22 cellular contexts compared by ENCODE assay signal in genomic region chr3:48398701-48399386, GRCh38. TPM values are rescaled to one million over a fixed set of nuclear protein-coding genes. Genes with fewer than 3 reads are reported as not detected.
DNase-seq lines count a peak whose midpoint lies in the region; ATAC-seq and TF ChIP-seq lines count a peak whose summit lies in the region.
"Had no signal": no experiment of that assay in that cellular context is flagged by ENCODE, and none has a peak within 500 bp of the region (broad histone marks: within the 10 kb centered on the region; RNA-seq: fewer than 3 reads in every experiment).

No MANE protein-coding gene starts in this region.

- TF ChIP-seq CTCF in HL-60 (IDR thresholded peaks at IDR 0.05; ENCODE audit: insufficient read depth, low read length), result no peak
- TF ChIP-seq CTCF in endodermal cell (conservative IDR thresholded peaks at IDR 0.05), result no peak
- no peak for TF ChIP-seq CTCF in mucosa of descending colon (IDR thresholded peaks at IDR 0.05)

- peak; percentile 11 for DNase-seq in 8988T
- no peak for DNase-seq in HL-60 (ENCODE audit: low read depth in 1 of 2, low spot score in 1 of 2)
- peak; percentile 48 for DNase-seq in endodermal cell
- peak in 2 of 3 donors; percentile 3 to 19 for DNase-seq in mucosa of descending colon
- no peak for DNase-seq in activated CD4-positive, CD25-positive, alpha-beta regulatory T cell (lab: John Stamatoyannopoulos, UW)
- DNase-seq: DND-41; effector memory CD8-positive, alpha-beta T cell; hippocampal formation; MV-4-11; NCI-H2029; NCI-H446 treated with DMSO at 0.1 percent for 48 hours; sigmoid colon; stimulated activated naive CD4-positive, alpha-beta T cell treated with Interleukin-2 at 50 U/mL for 16 hours; T-helper 17 cell; trophoblast cell had no signal

- H3K9ac ChIP-seq in endodermal cell (ENCODE audit: extremely low read depth, low read length, poor library complexity, severe bottlenecking), result no peak overlapping the region

- H3K36me3 Mint-ChIP-seq in endodermal cell (ENCODE audit: low read depth), result peaks cover 22% of the 10 kb centered on the region
- H3K36me3 Mint-ChIP-seq: CD8-positive, alpha-beta T cell had no signal

- intact Hi-C loops in mucosa of descending colon (cut with DNase I, micrococcal nuclease), result no loop called here

- no peaks in the 10 kb centered on the region for H3K4me1 Mint-ChIP-seq in endodermal cell
- H3K4me1 Mint-ChIP-seq: central memory CD8-positive, alpha-beta T cell; IgD-negative memory B cell had no signal

- no peak overlapping the region for H3K27ac Mint-ChIP-seq in endodermal cell
- H3K27ac Mint-ChIP-seq: CD8-positive, alpha-beta T cell; effector memory CD8-positive, alpha-beta T cell; IgD-negative memory B cell; T-helper 17 cell had no signal

- H3K9me3 ChIP-seq in endodermal cell (ENCODE audit: control insufficient read depth, low read length) (no peaks in the 10 kb centered on the region), mucosa of descending colon (no peaks in the 10 kb centered on the region)
- H3K9me3 ChIP-seq: adrenal gland, sigmoid colon had no signal

- 87% methylated on average over 4 to 11 of the region's 11 CpGs for WGBS in endodermal cell (ENCODE audit: insufficient coverage in 1 of 2, insufficient read length in 1 of 2), 2 experiments

- H3K9me3 Mint-ChIP-seq in endodermal cell, result no peaks in the 10 kb centered on the region
- H3K9me3 Mint-ChIP-seq: CD8-positive, alpha-beta T cell; central memory CD8-positive, alpha-beta T cell; effector memory CD8-positive, alpha-beta T cell; IgD-negative memory B cell had no signal

- ATAC-seq in mucosa of descending colon, result peak; percentile 3
- ATAC-seq in HG03378 (IDR thresholded peaks at IDR 0.05; ENCODE audit: unreplicated experiment), result no peak
- no peak for ATAC-seq in HG02884 (IDR thresholded peaks at IDR 0.05; ENCODE audit: unreplicated experiment)
- ATAC-seq: CD8-positive, alpha-beta T cell; effector memory CD8-positive, alpha-beta T cell; T-helper 17 cell had no signal

- H3K36me3 ChIP-seq in endodermal cell (ENCODE audit: control insufficient read depth, insufficient read depth, low read length) (peaks cover 23% of the 10 kb centered on the region), mucosa of descending colon (ENCODE audit: low read depth) (no peaks in the 10 kb centered on the region)
- H3K36me3 ChIP-seq: adrenal gland had no signal

- H3K27ac ChIP-seq in HL-60 (replicated peaks) (peak overlapping the region; percentile 80), endodermal cell (ENCODE audit: low read depth, low read length) (peak overlapping the region; percentile 53)

- H3K27me3 ChIP-seq in HL-60 (ENCODE audit: insufficient read depth, poor library complexity, severe bottlenecking), result no peaks in the 10 kb centered on the region
- peaks cover 5% of the 10 kb centered on the region for H3K27me3 ChIP-seq in endodermal cell (ENCODE audit: control insufficient read depth, insufficient read depth, low read length, poor library complexity, severe bottlenecking)
- H3K27me3 ChIP-seq: adrenal gland, sigmoid colon had no signal

- no peak overlapping the region for H3K4me3 Mint-ChIP-seq in endodermal cell
- H3K4me3 Mint-ChIP-seq: CD8-positive, alpha-beta T cell; central memory CD8-positive, alpha-beta T cell; effector memory CD8-positive, alpha-beta T cell; T-helper 17 cell had no signal

- H3K4me3 ChIP-seq in HL-60 (replicated peaks; ENCODE audit: insufficient read depth, low read length) (no peak overlapping the region), endodermal cell (ENCODE audit: low read length) (no peak overlapping the region), mucosa of descending colon (no peak overlapping the region)
- H3K4me3 ChIP-seq: adrenal gland, sigmoid colon had no signal

- H3K27me3 Mint-ChIP-seq in endodermal cell (ENCODE audit: insufficient read depth), result peaks cover 11% of the 10 kb centered on the region
- H3K27me3 Mint-ChIP-seq: IgD-negative memory B cell had no signal

- H3K4me1 ChIP-seq in endodermal cell (ENCODE audit: control insufficient read depth, insufficient read depth, low read length), result no peaks in the 10 kb centered on the region
- no peaks in the 10 kb centered on the region for H3K4me1 ChIP-seq in mucosa of descending colon (ENCODE audit: low read depth)

RNA-seq across cellular contexts. Expression of gene FBXW12, which starts 26.8 kb away (rescaled TPM):
- 1 to 10 TPM in 1 of 2 donors, under 1 TPM in 1; 0.13 to 1.4 TPM for total RNA-seq in endodermal cell
- polyA plus RNA-seq in endodermal cell (2013, experiment 1 of 2), result 0.61 TPM
- 0.62 TPM for polyA plus RNA-seq in endodermal cell (2013, experiment 2 of 2)
- not detected for total RNA-seq in mucosa of descending colon
- total RNA-seq: adrenal gland; CD8-positive, alpha-beta T cell; mononuclear cell; sigmoid colon; T-helper 17 cell had no signal
- polyA plus RNA-seq: IgD-negative memory B cell, sigmoid colon had no signal

RNA-seq across cellular contexts. Expression of gene PLXNB1, which starts 31.0 kb away (rescaled TPM):
- total RNA-seq in endodermal cell (100 to 1,000 TPM; 175 to 216 TPM), mucosa of descending colon (100 to 1,000 TPM in 2 of 3 donors, 10 to 100 TPM in 1; 98.1 to 136 (median 127) TPM)
- polyA plus RNA-seq in endodermal cell (2013, experiment 1 of 2), result 165 TPM
- polyA plus RNA-seq in endodermal cell (2013, experiment 2 of 2), result 157 TPM
- polyA plus RNA-seq: IgD-negative memory B cell had no signal

RNA-seq across cellular contexts. Expression of gene CCDC51, which starts 41.1 kb away (rescaled TPM):
- 10 to 100 TPM; 14.5 to 14.6 TPM for total RNA-seq in endodermal cell
- 15.2 TPM for polyA plus RNA-seq in endodermal cell (2013, experiment 1 of 2)
- polyA plus RNA-seq in endodermal cell (2013, experiment 2 of 2), result 14.4 TPM
- total RNA-seq in mucosa of descending colon, result 10 to 100 TPM; 13.0 to 15.3 (median 14.8) TPM

RNA-seq across cellular contexts. Expression of gene TMA7, which starts 41.2 kb away (rescaled TPM):
- total RNA-seq in endodermal cell, result 100 to 1,000 TPM; 290 to 326 TPM
- 420 TPM for polyA plus RNA-seq in endodermal cell (2013, experiment 1 of 2)
- polyA plus RNA-seq in endodermal cell (2013, experiment 2 of 2), result 414 TPM
- 100 to 1,000 TPM; 130 to 193 (median 153) TPM for total RNA-seq in mucosa of descending colon

RNA-seq across cellular contexts. Expression of gene ATRIP, which starts 47.7 kb away (rescaled TPM):
- 10 to 100 TPM; 11.7 to 16.1 TPM for total RNA-seq in endodermal cell
- 11.6 TPM for polyA plus RNA-seq in endodermal cell (2013, experiment 1 of 2)
- 15.2 TPM for polyA plus RNA-seq in endodermal cell (2013, experiment 2 of 2)
- 1 to 10 TPM; 4.5 to 7.2 (median 6.2) TPM for total RNA-seq in mucosa of descending colon

Comparison
In these comparisons a context has a peak if more than half of its experiments do, and no peak if none do; other contexts are left out.
1. DNase-seq: peak in 8988T (single experiment), endodermal cell (single experiment) and mucosa of descending colon (2 of 3); none in HL-60 (0 of 2) and activated CD4-positive, CD25-positive, alpha-beta regulatory T cell (0 of 4).